In the genomic region with DNA sequence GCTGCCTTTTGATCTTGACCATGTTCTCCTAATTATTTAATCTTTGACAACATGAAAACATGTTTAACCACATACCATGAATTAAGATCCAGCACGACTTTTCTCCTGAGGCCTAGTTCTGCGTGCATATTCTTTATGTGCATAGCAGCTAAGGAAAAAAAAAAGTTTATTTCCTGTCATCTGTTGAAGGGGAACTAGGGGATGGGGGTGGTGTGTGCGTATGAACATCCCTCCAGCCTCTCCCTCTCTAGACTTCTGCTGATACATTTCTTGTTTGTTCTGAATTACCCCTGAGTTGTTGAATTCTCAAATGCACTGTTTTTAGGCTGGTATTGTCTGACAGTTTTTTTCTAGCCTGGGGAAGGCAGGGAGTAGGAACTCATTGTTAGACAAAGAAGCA, we compare ENCODE assay signal across 20 cellular contexts.
"Had no signal": no experiment of that assay in that cellular context is flagged by ENCODE, and none has a peak within 500 bp of the region (broad histone marks: within the 10 kb centered on the region; RNA-seq: fewer than 3 reads in every experiment).

No MANE protein-coding gene starts in this region.

- H3K27ac ChIP-seq: left lung, parathyroid adenoma, tibial artery had no signal

- H3K9ac ChIP-seq: parathyroid adenoma had no signal

- H3K27ac Mint-ChIP-seq: activated naive CD4-positive, alpha-beta T cell treated with anti-CD3 and anti-CD28 coated beads for 36 hours; brain; nephron progenitor cell; stimulated activated naive CD8-positive, alpha-beta T cell treated with anti-CD3 and anti-CD28 coated beads, Interleukin-15, Interleukin-2, amounts not matched to agents 100 ng/mL and 50 ng/mL, for 24 hours had no signal

- H3K9me3 Mint-ChIP-seq: activated naive CD4-positive, alpha-beta T cell treated with anti-CD3 and anti-CD28 coated beads for 36 hours; activated T-cell treated with anti-CD3 and anti-CD28 coated beads, Interleukin-2, amount 50 U/mL, for 4 hours; nephron progenitor cell; stimulated activated naive CD8-positive, alpha-beta T cell treated with anti-CD3 and anti-CD28 coated beads, Interleukin-15, Interleukin-2, amounts not matched to agents 100 ng/mL and 50 ng/mL, for 24 hours had no signal

- H3K9me3 ChIP-seq: left lung, tibial artery had no signal

- H3K27me3 ChIP-seq: left lung, tibial artery had no signal

- H2AFZ ChIP-seq: parathyroid adenoma had no signal

- H3K4me1 ChIP-seq: left lung had no signal

- ATAC-seq: activated T-cell treated with anti-CD3 and anti-CD28 coated beads, Interleukin-2, amount 50 U/mL, for 4 hours; left lung; right cardiac atrium had no signal

- H3K4me3 Mint-ChIP-seq: activated naive CD4-positive, alpha-beta T cell treated with anti-CD3 and anti-CD28 coated beads for 36 hours; activated T-cell treated with anti-CD3 and anti-CD28 coated beads, Interleukin-2, amount 50 U/mL, for 4 hours; brain; nephron progenitor cell; stimulated activated naive CD8-positive, alpha-beta T cell treated with anti-CD3 and anti-CD28 coated beads, Interleukin-15, Interleukin-2, amounts not matched to agents 100 ng/mL and 50 ng/mL, for 24 hours had no signal

- H3K4me3 ChIP-seq: left lung, tibial artery had no signal

- DNase-seq: activated CD4-positive, alpha-beta T cell treated with anti-CD3 and anti-CD28 coated beads, Interleukin-2, amount 50 U/mL, for 4 hours; activated CD8-positive, alpha-beta memory T cell treated with anti-CD3 and anti-CD28 coated beads for 24 hours; activated CD8-positive, alpha-beta memory T cell treated with anti-CD3 and anti-CD28 coated beads, Interleukin-2, amount 50 U/mL, for 4 hours; activated naive CD4-positive, alpha-beta T cell treated with anti-CD3 and anti-CD28 coated beads for 36 hours; activated T-cell treated with anti-CD3 and anti-CD28 coated beads, Interleukin-2, amount 50 U/mL, for 4 hours; aorta; effector CD4-positive, alpha-beta T cell; left lung; midbrain; nephron progenitor cell; nucleus accumbens; right cardiac atrium; stimulated activated CD4-positive, alpha-beta T cell treated with anti-CD3 and anti-CD28 coated beads, Interleukin-4, amount 100 ng/mL, for 4 hours; substantia nigra; T-helper 1 cell; T-helper 9 cell; tibial artery had no signal

- H3K79me2 ChIP-seq: parathyroid adenoma had no signal

- H3K36me3 ChIP-seq: left lung, tibial artery had no signal

- H3K27me3 Mint-ChIP-seq: stimulated activated naive CD8-positive, alpha-beta T cell treated with anti-CD3 and anti-CD28 coated beads, Interleukin-15, Interleukin-2, amounts not matched to agents 100 ng/mL and 50 ng/mL, for 24 hours had no signal

- H3K36me3 Mint-ChIP-seq: brain had no signal
